ENCODE assay signal across 24 cellular contexts in genomic region chr6:123352705-123353104, GRCh38.
"Had no signal": no experiment of that assay in that cellular context is flagged by ENCODE, and none has a peak within 500 bp of the region (broad histone marks: within the 10 kb centered on the region; RNA-seq: fewer than 3 reads in every experiment).

No MANE protein-coding gene starts in this region.

- H3K4me1 Mint-ChIP-seq: naive B cell; naive thymus-derived CD8-positive, alpha-beta T cell had no signal

- H3K9me3 ChIP-seq: esophagus squamous epithelium, gastrocnemius medialis, heart right ventricle, left lung, lower lobe of right lung, mucosa of descending colon had no signal

- H3K27ac ChIP-seq: epithelial cell of prostate, esophagus squamous epithelium, heart right ventricle, left lung, lower lobe of right lung had no signal

- H3K27me3 ChIP-seq: esophagus squamous epithelium, gastrocnemius medialis, heart right ventricle, left lung had no signal

- H3K4me3 ChIP-seq: esophagus squamous epithelium, gastrocnemius medialis, heart right ventricle, left lung, lower lobe of right lung, mucosa of descending colon had no signal

- H3K27me3 Mint-ChIP-seq: dendritic cell treated with granulocyte-macrophage colony-stimulating factor and Interleukin-4, amounts not matched to agents 40 ng/mL and 50 ng/mL, for 4 days; effector memory CD8-positive, alpha-beta T cell; naive B cell; naive thymus-derived CD8-positive, alpha-beta T cell had no signal

- DNase-seq: cortex of kidney; effector CD8-positive, alpha-beta T cell; effector memory CD8-positive, alpha-beta T cell; endodermal cell; esophagus squamous epithelium; foreskin fibroblast; foreskin melanocyte; gastrocnemius medialis; glutamatergic neuron; head of caudate nucleus; heart right ventricle; hippocampal formation; left cardiac atrium; left lung; left ventricle myocardium superior; lower lobe of right lung; mesenchymal stem cell; mucosa of descending colon; naive B cell; naive thymus-derived CD8-positive, alpha-beta T cell had no signal

- H3K9me3 Mint-ChIP-seq: dendritic cell treated with granulocyte-macrophage colony-stimulating factor and Interleukin-4, amounts not matched to agents 40 ng/mL and 50 ng/mL, for 4 days; endodermal cell; mesothelial cell of epicardium had no signal

- H3K4me3 Mint-ChIP-seq: dendritic cell treated with granulocyte-macrophage colony-stimulating factor and Interleukin-4, amounts not matched to agents 40 ng/mL and 50 ng/mL, for 4 days; effector memory CD8-positive, alpha-beta T cell; endodermal cell; mesothelial cell of epicardium; naive B cell; naive thymus-derived CD8-positive, alpha-beta T cell had no signal

- ATAC-seq: effector memory CD8-positive, alpha-beta T cell; esophagus mucosa; gastrocnemius medialis; heart right ventricle; left cardiac atrium; left lung; left ventricle myocardium superior; lower lobe of right lung; mucosa of descending colon; naive thymus-derived CD8-positive, alpha-beta T cell had no signal

- H3K36me3 Mint-ChIP-seq: mesothelial cell of epicardium; naive B cell; naive thymus-derived CD8-positive, alpha-beta T cell had no signal

- H3K27ac Mint-ChIP-seq: dendritic cell treated with granulocyte-macrophage colony-stimulating factor and Interleukin-4, amounts not matched to agents 40 ng/mL and 50 ng/mL, for 4 days; effector memory CD8-positive, alpha-beta T cell; endodermal cell; naive B cell; naive thymus-derived CD8-positive, alpha-beta T cell had no signal

- H3K4me1 ChIP-seq: esophagus squamous epithelium, gastrocnemius medialis, heart right ventricle, left lung, lower lobe of right lung had no signal

- H3K36me3 ChIP-seq: esophagus squamous epithelium, heart right ventricle, left lung, lower lobe of right lung had no signal
